In genomic region chr17:49496866-49497146, GRCh38 we compare ENCODE assay signal across 10 cellular contexts. TPM values are rescaled to one million over a fixed set of nuclear protein-coding genes. Genes with fewer than 3 reads are reported as not detected.
DNase-seq lines count a peak whose midpoint lies in the region; ATAC-seq and TF ChIP-seq lines count a peak whose summit lies in the region.
"Had no signal": no experiment of that assay in that cellular context is flagged by ENCODE, and none has a peak within 500 bp of the region (broad histone marks: within the 10 kb centered on the region; RNA-seq: fewer than 3 reads in every experiment).

No MANE protein-coding gene starts in this region.

- peaks cover 69% of the 10 kb centered on the region for H3K27me3 ChIP-seq in PC-3 (ENCODE audit: low read length)
- peaks cover 68% of the 10 kb centered on the region for H3K27me3 ChIP-seq in endodermal cell (ENCODE audit: control insufficient read depth, insufficient read depth, low read length, poor library complexity, severe bottlenecking)
- H3K27me3 ChIP-seq in neuron (ENCODE audit: insufficient read depth, low read length): peaks cover 25% of the 10 kb centered on the region

- no peaks in the 10 kb centered on the region for H3K9me3 ChIP-seq in PC-3 (ENCODE audit: low read length)
- no peaks in the 10 kb centered on the region for H3K9me3 ChIP-seq in endodermal cell (ENCODE audit: control insufficient read depth, low read length)
- no peaks in the 10 kb centered on the region for H3K9me3 ChIP-seq in neuron (ENCODE audit: low read length)

- H3K9me2 ChIP-seq in PC-3 (replicated peaks; ENCODE audit: low read length): no peaks in the 10 kb centered on the region

- peaks cover 16% of the 10 kb centered on the region for H3K4me1 ChIP-seq in PC-3 (ENCODE audit: insufficient read depth, low read length)
- peaks cover 5% of the 10 kb centered on the region for H3K4me1 ChIP-seq in endodermal cell (ENCODE audit: control insufficient read depth, insufficient read depth, low read length)
- H3K4me1 ChIP-seq in neuron (ENCODE audit: insufficient read depth, low read length): peaks cover 14% of the 10 kb centered on the region

- H3K4me1 Mint-ChIP-seq in CD14-positive monocyte (peaks cover 25% of the 10 kb centered on the region), endodermal cell (peaks cover 12% of the 10 kb centered on the region)

- ATAC-seq in PC-3 (no peak), HG03159 (IDR thresholded peaks at IDR 0.05; ENCODE audit: unreplicated experiment) (no peak), HG03025 (IDR thresholded peaks at IDR 0.05; ENCODE audit: low FRiP score, unreplicated experiment) (no peak)

- 3 to 5% methylated on average over 6 to 13 of the region's 13 CpGs for WGBS in endodermal cell (ENCODE audit: insufficient coverage in 1 of 2, insufficient read length in 1 of 2), 2 experiments

- no TSS peak for BruUV-seq in PC-3 (replicated peaks; lab: Mats Ljungman, UMichigan)

- H3K27ac ChIP-seq in PC-3 (ENCODE audit: low read length) (no peak overlapping the region), endodermal cell (ENCODE audit: low read depth, low read length) (no peak overlapping the region)
- H3K27ac ChIP-seq: VCaP had no signal

- H3K9ac ChIP-seq in PC-3 (ENCODE audit: low read length) (no peak overlapping the region), endodermal cell (ENCODE audit: extremely low read depth, low read length, poor library complexity, severe bottlenecking) (no peak overlapping the region)

- CTCF ChIA-PET in PC-3 (lab: Charles Lee): interaction anchor here (1.1 to 1.3 kb wide), 2 partner anchors 59 to 61 kb away, joined by 3 to 7 read pairs; no protein-coding TSS in a partner anchor

- H2AFZ ChIP-seq in PC-3 (ENCODE audit: low read length): peak overlapping the region; percentile 64; the same call in 1 of the 2 replicates
- peak overlapping the region; percentile 0 for H2AFZ ChIP-seq in neuron (ENCODE audit: low read depth, low read length)

- peaks cover 0 to 6% of the 10 kb centered on the region in 2 donors for H3K36me3 Mint-ChIP-seq in CD14-positive monocyte
- H3K36me3 Mint-ChIP-seq in endodermal cell (ENCODE audit: low read depth): no peaks in the 10 kb centered on the region

- H3K9me3 Mint-ChIP-seq in CD14-positive monocyte: peaks cover 0 to 24% (median 7%) of the 10 kb centered on the region in 7 donors
- H3K9me3 Mint-ChIP-seq in endodermal cell: no peaks in the 10 kb centered on the region

- intact Hi-C loops in CD14-positive monocyte (cut with micrococcal nuclease) (loop anchor here in 1 of 2 donors (5.0 kb wide), 1 partner anchor 60 kb away; no protein-coding TSS in a partner anchor), PC-3 (cut with micrococcal nuclease) (loop anchor here (1.0 kb wide), 1 partner anchor 59 kb away; no protein-coding TSS in a partner anchor)

- peaks cover 73 to 89% (median 84%) of the 10 kb centered on the region in 3 donors for H3K27me3 Mint-ChIP-seq in CD14-positive monocyte (ENCODE audit: low read depth in 3 of 3)
- peaks cover 79% of the 10 kb centered on the region for H3K27me3 Mint-ChIP-seq in endodermal cell (ENCODE audit: insufficient read depth)

- no peaks in the 10 kb centered on the region for H3K79me2 ChIP-seq in PC-3 (ENCODE audit: low read length)

- no peak for TF ChIP-seq CTCF in CD14-positive monocyte (IDR thresholded peaks at IDR 0.05)
- no peak for TF ChIP-seq CTCF in PC-3 (conservative IDR thresholded peaks at IDR 0.05; ENCODE audit: low read depth, low read length)
- no peak for TF ChIP-seq CTCF in endodermal cell (conservative IDR thresholded peaks at IDR 0.05)

- peak overlapping the region; percentile 82 for H3K4me2 ChIP-seq in PC-3 (ENCODE audit: low read length)

- H3K4me3 Mint-ChIP-seq in CD14-positive monocyte (peak overlapping the region; percentile 56 to 80), endodermal cell (peak overlapping the region; percentile 53)

- no peaks in the 10 kb centered on the region for H4K20me1 ChIP-seq in PC-3 (ENCODE audit: low read length)

- no peak for DNase-seq in CD14-positive monocyte (ENCODE audit: low spot score)
- DNase-seq in PC-3: no peak
- DNase-seq in endodermal cell: no peak
- DNase-seq in activated CD4-positive, CD25-positive, alpha-beta regulatory T cell treated with anti-CD3 and anti-CD28 coated beads, Interleukin-2, amount 50 U/mL, for 72 hours: no peak
- DNase-seq in EL: no peak

- POLR2A ChIA-PET in PC-3 (lab: Charles Lee; ENCODE audit: unreplicated experiment): no interaction called here

- H3K36me3 ChIP-seq in PC-3 (ENCODE audit: low read depth, low read length): no peaks in the 10 kb centered on the region
- no peaks in the 10 kb centered on the region for H3K36me3 ChIP-seq in endodermal cell (ENCODE audit: control insufficient read depth, insufficient read depth, low read length)
- no peaks in the 10 kb centered on the region for H3K36me3 ChIP-seq in neuron (ENCODE audit: insufficient read depth, low read length)

- H3K27ac Mint-ChIP-seq in CD14-positive monocyte (no peak overlapping the region), endodermal cell (no peak overlapping the region)

- H3K4me3 ChIP-seq in PC-3 (ENCODE audit: low read length) (peak overlapping the region; percentile 52), endodermal cell (ENCODE audit: low read length) (peak overlapping the region; percentile 70), neuron (ENCODE audit: low read length) (peak overlapping the region; percentile 87)

- H3F3A ChIP-seq in PC-3 (ENCODE audit: low read length, unreplicated experiment): no peaks in the 10 kb centered on the region

RNA-seq across cellular contexts. Expression of gene NGFR, which starts 1.7 kb away (rescaled TPM):
- under 1 TPM in 1 of 2 donors, not detected in 1; 0.05 TPM for polyA plus RNA-seq in CD14-positive monocyte
- total RNA-seq in PC-3 (2014; rRNA removed) (0.29 TPM in 1 of 2 replicates, not detected in the other), endodermal cell (1 to 10 TPM; 1.3 to 1.6 TPM)
- polyA plus RNA-seq in endodermal cell (2013, experiment 1 of 2): 24.5 TPM
- polyA plus RNA-seq in endodermal cell (2013, experiment 2 of 2): 22.1 TPM
- total RNA-seq: glomerular endothelial cell had no signal
